In genomic region chr2:197405582-197405981, GRCh38 we compare ENCODE assay signal across 19 cellular contexts.
"Had no signal": no experiment of that assay in that cellular context is flagged by ENCODE, and none has a peak within 500 bp of the region (broad histone marks: within the 10 kb centered on the region; RNA-seq: fewer than 3 reads in every experiment).

No MANE protein-coding gene starts in this region.

- DNase-seq: cortex of kidney; effector memory CD8-positive, alpha-beta T cell; gastrocnemius medialis; head of caudate nucleus; left cardiac atrium; left lung; mesenchymal stem cell; midbrain; naive thymus-derived CD4-positive, alpha-beta T cell; stimulated activated CD4-positive, alpha-beta T cell treated with anti-CD3 and anti-CD28 coated beads, Interleukin-2, amount 100 ng/mL, for 24 hours; stimulated activated CD4-positive, alpha-beta T cell treated with anti-CD3 and anti-CD28 coated beads, Interleukin-4, amount 100 ng/mL, for 24 hours; stimulated activated naive CD8-positive, alpha-beta T cell treated with anti-CD3 and anti-CD28 coated beads, Interleukin-15, Interleukin-2, amounts not matched to agents 100 U/mL and 50 U/mL, for 24 hours; substantia nigra; testis; tibial artery had no signal

- H3K27ac ChIP-seq: gastrocnemius medialis, left lung, neural progenitor cell, parathyroid adenoma, testis, tibial artery had no signal

- H3K27me3 ChIP-seq: gastrocnemius medialis, left lung, neural progenitor cell, testis, tibial artery had no signal

- ATAC-seq: effector memory CD8-positive, alpha-beta T cell; gastrocnemius medialis; left cardiac atrium; left lung; naive thymus-derived CD4-positive, alpha-beta T cell; sciatic nerve; stimulated activated effector memory CD8-positive, alpha-beta T cell treated with anti-CD3 and anti-CD28 coated beads, Interleukin-12 subunit alpha, Interleukin-12 subunit beta, amount 100 ng/mL, for 72 hours; stimulated activated naive CD8-positive, alpha-beta T cell treated with anti-CD3 and anti-CD28 coated beads, Interleukin-15, Interleukin-2, amounts not matched to agents 100 U/mL and 50 U/mL, for 24 hours had no signal

- H3K4me2 ChIP-seq: neural progenitor cell had no signal

- H3K4me1 ChIP-seq: gastrocnemius medialis, left lung, neural progenitor cell, parathyroid adenoma, testis, tibial artery had no signal

- H3K9ac ChIP-seq: neural progenitor cell, parathyroid adenoma had no signal

- H3K9me3 ChIP-seq: gastrocnemius medialis, left lung, testis, tibial artery had no signal

- H3K4me3 ChIP-seq: gastrocnemius medialis, left lung, neural progenitor cell, testis, tibial artery had no signal

- H2AFZ ChIP-seq: neural progenitor cell, parathyroid adenoma had no signal
